In genomic region chr22:46546466-46547178, GRCh38 we compare ENCODE assay signal across 9 cellular contexts. TPM values are rescaled to one million over a fixed set of nuclear protein-coding genes. Genes with fewer than 3 reads are reported as not detected.
DNase-seq lines count a peak whose midpoint lies in the region; FAIRE-seq and TF ChIP-seq lines count a peak whose summit lies in the region.
"Had no signal": no experiment of that assay in that cellular context is flagged by ENCODE, and none has a peak within 500 bp of the region (broad histone marks: within the 10 kb centered on the region; RNA-seq: fewer than 3 reads in every experiment).

No MANE protein-coding gene starts in this region.

- H3K4me1 ChIP-seq in kidney (ENCODE audit: control insufficient read depth in 1 of 2, insufficient read depth in 1 of 2, low read depth in 1 of 2, low read length in 2 of 2) (peaks cover 14 to 19% of the 10 kb centered on the region in 2 donors), spleen (peaks cover 0 to 23% (median 3%) of the 10 kb centered on the region in 6 donors)

- H3K27me3 ChIP-seq in spleen (replicated peaks in 1 of 7), result peaks cover 0 to 50% (median 12%) of the 10 kb centered on the region in 7 donors

- H3K9ac ChIP-seq in kidney (ENCODE audit: low read length in 2 of 2), result no peak overlapping the region

- no peaks in the 10 kb centered on the region for H3K36me3 ChIP-seq in kidney (ENCODE audit: control insufficient read depth in 1 of 2, insufficient read depth in 2 of 2, low read length in 2 of 2)
- no peaks in the 10 kb centered on the region for H3K36me3 ChIP-seq in spleen

- TF ChIP-seq POLR2A in spleen (IDR thresholded peaks at IDR 0.05), result no peak

- TF ChIP-seq CTCF in cardiac fibroblast (IDR thresholded peaks at IDR 0.05; ENCODE audit: low read depth, low read length) (no peak), kidney (IDR thresholded peaks at IDR 0.05; ENCODE audit: borderline replicate concordance, extremely low read depth, insufficient read depth) (no peak), spleen (IDR thresholded peaks at IDR 0.05 in 8 of 11, conservative IDR thresholded peaks at IDR 0.05 in 3 of 11) (no peak)

- no peak for FAIRE-seq in kidney (lab: Jason Lieb, UNC)

- H3K4me3 ChIP-seq in cardiac fibroblast (replicated peaks in 1 of 2; ENCODE audit: low read depth in 2 of 2, low read length in 2 of 2) (no peak overlapping the region), kidney (ENCODE audit: low read length in 2 of 2) (no peak overlapping the region), spleen (no peak overlapping the region)

- intact Hi-C loops in kidney (cut with DNase I), result no loop called here
- intact Hi-C loops in spleen (cut with DNase I; ENCODE audit: low total_unique reads), result loop anchor here (10.0 kb wide), 1 partner anchor 422 kb away; no protein-coding TSS in a partner anchor

- DNase-seq in H4 (ENCODE audit: low spot score) (peak; percentile 46), cardiac fibroblast (ENCODE audit: low read depth in 2 of 2) (peak; percentile 46 to 85), kidney (peak; percentile 88), spleen (peak; percentile 62), GOT3 (lab: John Stamatoyannopoulos, UW) (no peak), NCI-H2227 (lab: John Stamatoyannopoulos, UW; ENCODE audit: unreplicated experiment) (no peak)
- DNase-seq in activated CD4-positive, CD25-positive, alpha-beta regulatory T cell treated with anti-CD3 and anti-CD28 coated beads, Interleukin-2, amount 50 U/mL, for 72 hours, result no peak
- DNase-seq in activated CD4-positive, alpha-beta T cell treated with anti-CD3 and anti-CD28 coated beads, Interleukin-2, amount 50 U/mL, for 4 hours, result no peak
- DNase-seq: NCI-H1436 treated with DMSO at 0.1 percent for 48 hours had no signal

- 71 to 83% (median 83%) methylated on average over 13 to 14 of the region's 14 CpGs for WGBS in spleen, 5 donors

- H3K9me3 ChIP-seq in kidney (ENCODE audit: control insufficient read depth in 1 of 2, low read length in 2 of 2) (no peaks in the 10 kb centered on the region), spleen (no peaks in the 10 kb centered on the region)

- H3K27ac ChIP-seq in kidney (ENCODE audit: low read depth in 2 of 2, low read length in 2 of 2) (peak overlapping the region; percentile 82 to 84), spleen (peak overlapping the region in 1 of 8 donors; percentile 36)

RNA-seq across cellular contexts. Expression of gene CELSR1, which starts 9.2 kb away (rescaled TPM):
- 5.7 and 12.7 TPM in 2 replicates for total RNA-seq in H4 (2014; rRNA removed; shearing (Covaris generic))
- 49.9 TPM for total RNA-seq in kidney
- 15.7 TPM for polyA plus RNA-seq in kidney (ENCODE audit: insufficient read depth, low read depth, low replicate concordance)
- total RNA-seq in spleen, result 10 to 100 TPM in 2 of 7 donors, 1 to 10 TPM in 5; 4.3 to 12.7 (median 8.0) TPM
- polyA plus RNA-seq in spleen, result 10 to 100 TPM in 2 of 3 donors, 1 to 10 TPM in 1; 8.2 to 13.1 (median 11.4) TPM

Comparison
In these comparisons a context has a peak if more than half of its experiments do, and no peak if none do; other contexts are left out.
1. DNase-seq: peak in H4 (single experiment), cardiac fibroblast (2 of 2), kidney (single experiment) and spleen (single experiment); none in GOT3 (single experiment), activated CD4-positive, CD25-positive, alpha-beta regulatory T cell treated with anti-CD3 and anti-CD28 coated beads, Interleukin-2, amount 50 U/mL, for 72 hours (single experiment), activated CD4-positive, alpha-beta T cell treated with anti-CD3 and anti-CD28 coated beads, Interleukin-2, amount 50 U/mL, for 4 hours (0 of 2) and NCI-H2227 (single experiment).